In the genomic region with DNA sequence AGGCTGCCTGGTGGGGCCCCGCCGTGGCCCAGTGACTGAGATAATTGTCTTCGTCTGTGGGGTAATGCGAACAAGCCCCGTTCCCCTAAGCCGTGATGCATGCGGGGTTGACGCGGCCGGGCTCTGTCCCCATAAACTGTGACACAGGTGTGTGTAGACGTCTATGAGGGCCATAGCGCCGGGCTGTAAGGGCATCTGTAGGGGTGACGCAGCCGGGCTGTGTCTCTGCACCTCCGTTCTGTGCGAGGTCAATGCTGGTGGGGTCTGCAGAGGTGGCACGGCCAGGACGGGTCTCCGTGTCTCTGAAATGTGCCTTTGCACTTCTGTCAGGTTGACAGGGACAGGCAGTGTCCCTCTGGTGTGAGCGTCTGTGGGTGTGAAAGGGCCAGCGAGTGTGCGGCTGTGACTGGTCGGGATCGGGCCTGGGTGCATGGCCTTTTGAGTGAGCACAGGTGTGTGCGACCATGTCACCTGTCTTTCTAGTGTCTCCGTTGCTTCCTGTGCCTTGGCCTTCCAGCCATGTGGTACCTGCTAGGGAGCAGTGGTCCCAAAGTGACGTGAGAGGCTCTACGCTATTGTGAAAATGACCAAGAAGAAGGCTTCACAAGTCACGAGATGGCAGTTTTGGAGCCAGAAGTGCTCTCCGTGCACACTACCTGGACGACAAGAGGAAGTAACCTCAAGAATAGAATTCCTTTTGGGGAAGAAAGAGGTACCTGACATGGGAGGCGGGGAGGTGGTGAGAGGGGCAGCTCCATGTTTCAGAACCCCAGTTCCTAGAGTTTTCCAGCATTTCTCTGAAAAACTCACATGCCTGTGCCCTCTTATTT, we compare ENCODE assay signal across 8 cellular contexts. TPM values are rescaled to one million over a fixed set of nuclear protein-coding genes. Genes with fewer than 3 reads are reported as not detected.
DNase-seq lines count a peak whose midpoint lies in the region; ATAC-seq and TF ChIP-seq lines count a peak whose summit lies in the region.

No MANE protein-coding gene starts in this region.

- 18 to 21% methylated on average over 33 of the region's 33 CpGs for WGBS in ectodermal cell, 2 experiments

- peaks cover 18% of the 10 kb centered on the region for H3K4me1 ChIP-seq in CD4-positive, CD25-positive, alpha-beta regulatory T cell (ENCODE audit: control insufficient read depth, insufficient read depth, low read length, poor library complexity, severe bottlenecking)
- H3K4me1 ChIP-seq in ectodermal cell (ENCODE audit: control insufficient read depth, insufficient read depth, low read length) (no peaks in the 10 kb centered on the region), neural progenitor cell (peaks cover 9% of the 10 kb centered on the region)

- DNase-seq in CD4-positive, CD25-positive, alpha-beta regulatory T cell: no peak
- DNase-seq in NCI-H69 (lab: John Stamatoyannopoulos, UW): peak; percentile 51
- DNase-seq in neural progenitor cell (ENCODE audit: low spot score): no peak
- DNase-seq in mucosa of gallbladder (ENCODE audit: low spot score): no peak
- no peak for DNase-seq in HEK293T (ENCODE audit: extremely low spot score)
- DNase-seq in midbrain (lab: John Stamatoyannopoulos, UW): no peak

- CTCF ChIA-PET in HEK293T (lab: Yijun Ruan, JAX): no interaction called here

- H3K4me3 Mint-ChIP-seq in CD4-positive, CD25-positive, alpha-beta regulatory T cell: peak overlapping the region; percentile 94 to 99 (median 98)
- H3K4me3 Mint-ChIP-seq in neural progenitor cell: peak overlapping the region; percentile 100

- no peak for TF ChIP-seq CTCF in neural progenitor cell (IDR thresholded peaks at IDR 0.05)

- H3K27me3 ChIP-seq in CD4-positive, CD25-positive, alpha-beta regulatory T cell (ENCODE audit: control insufficient read depth, insufficient read depth, low read length): no peaks in the 10 kb centered on the region
- H3K27me3 ChIP-seq in ectodermal cell (ENCODE audit: control insufficient read depth, insufficient read depth, low read length, poor library complexity, severe bottlenecking) (peaks cover 4% of the 10 kb centered on the region), neural progenitor cell (no peaks in the 10 kb centered on the region)

- peaks cover 4 to 31% (median 13%) of the 10 kb centered on the region in 7 donors for H3K9me3 Mint-ChIP-seq in CD4-positive, CD25-positive, alpha-beta regulatory T cell
- peaks cover 31% of the 10 kb centered on the region for H3K9me3 Mint-ChIP-seq in neural progenitor cell

- POLR2A ChIA-PET in HEK293T (lab: Yijun Ruan, JAX): interaction anchor here (0.8 to 1.3 kb wide), 4 partner anchors 12 to 47 kb away, joined by 3 to 6 read pairs (median 4); no protein-coding TSS in a partner anchor

- H3K4me2 ChIP-seq in neural progenitor cell: peak overlapping the region; percentile 93

- H3K9ac ChIP-seq in neural progenitor cell: peak overlapping the region; percentile 50

- H3F3A ChIP-seq in neural progenitor cell (ENCODE audit: low read depth): peaks cover 7% of the 10 kb centered on the region

- peaks cover 54% of the 10 kb centered on the region for H3K79me2 ChIP-seq in neural progenitor cell (ENCODE audit: low read depth)

- no peaks in the 10 kb centered on the region for H4K20me1 ChIP-seq in neural progenitor cell (ENCODE audit: low read depth)

- peak overlapping the region; percentile 81 for H3K4me3 ChIP-seq in CD4-positive, CD25-positive, alpha-beta regulatory T cell (ENCODE audit: low read depth, low read length)
- H3K4me3 ChIP-seq in ectodermal cell (ENCODE audit: insufficient read depth, low read depth, low read length) (peak overlapping the region; percentile 78), neural progenitor cell (peak overlapping the region; percentile 98)

- peaks cover 7 to 23% (median 15%) of the 10 kb centered on the region in 4 donors for H3K4me1 Mint-ChIP-seq in CD4-positive, CD25-positive, alpha-beta regulatory T cell
- peaks cover 16% of the 10 kb centered on the region for H3K4me1 Mint-ChIP-seq in neural progenitor cell

- peak overlapping the region; percentile 77 for H3K27ac ChIP-seq in CD4-positive, CD25-positive, alpha-beta regulatory T cell (ENCODE audit: insufficient read depth, low read length, poor library complexity, severe bottlenecking)
- H3K27ac ChIP-seq in ectodermal cell (ENCODE audit: insufficient read depth, low read depth, low read length, poor library complexity, severe bottlenecking) (no peak overlapping the region), neural progenitor cell (no peak overlapping the region)

- H3K27me3 Mint-ChIP-seq in CD4-positive, CD25-positive, alpha-beta regulatory T cell: peaks cover 8% of the 10 kb centered on the region
- peaks cover 3% of the 10 kb centered on the region for H3K27me3 Mint-ChIP-seq in neural progenitor cell (ENCODE audit: insufficient read depth, low read depth)

- peaks cover 29% of the 10 kb centered on the region for H3K36me3 Mint-ChIP-seq in CD4-positive, CD25-positive, alpha-beta regulatory T cell
- peaks cover 38% of the 10 kb centered on the region for H3K36me3 Mint-ChIP-seq in neural progenitor cell

- peak overlapping the region; percentile 98 for H2AFZ ChIP-seq in neural progenitor cell (replicated peaks)

- H3K27ac Mint-ChIP-seq in CD4-positive, CD25-positive, alpha-beta regulatory T cell: peak overlapping the region; percentile 78 to 100 (median 98)
- H3K27ac Mint-ChIP-seq in neural progenitor cell: peak overlapping the region; percentile 76

- H3K9me3 ChIP-seq in CD4-positive, CD25-positive, alpha-beta regulatory T cell (ENCODE audit: control insufficient read depth in 2 of 2, low read length in 2 of 2): peaks cover 9 to 13% of the 10 kb centered on the region in 2 experiments
- H3K9me3 ChIP-seq in ectodermal cell (ENCODE audit: control insufficient read depth, low read length): no peaks in the 10 kb centered on the region
- H3K9me3 ChIP-seq in neural progenitor cell (ENCODE audit: low read depth): peaks cover 8% of the 10 kb centered on the region

- H3K36me3 ChIP-seq in CD4-positive, CD25-positive, alpha-beta regulatory T cell (ENCODE audit: control insufficient read depth, insufficient read depth, low read length): no peaks in the 10 kb centered on the region
- H3K36me3 ChIP-seq in ectodermal cell (ENCODE audit: control insufficient read depth, insufficient read depth, low read length): peaks cover 8% of the 10 kb centered on the region
- peaks cover 17% of the 10 kb centered on the region for H3K36me3 ChIP-seq in neural progenitor cell

- ATAC-seq in CD4-positive, CD25-positive, alpha-beta regulatory T cell (ENCODE audit: low read depth in 2 of 2): no peak
- no peak for ATAC-seq in HG02642 (IDR thresholded peaks at IDR 0.05; ENCODE audit: poor library complexity, unreplicated experiment)

TF ChIP-seq in HEK293T, 16 proteins besides CTCF, POLR2A, EP300 and RAD21:
- TF ChIP-seq TARDBP (IDR thresholded peaks at IDR 0.05) (no peak), FOXA1 (IDR thresholded peaks at IDR 0.05) (no peak), FOXK2 (IDR thresholded peaks at IDR 0.05) (no peak), SUZ12 (IDR thresholded peaks at IDR 0.05) (no peak), ELF4 (IDR thresholded peaks at IDR 0.05) (no peak), SP1 (IDR thresholded peaks at IDR 0.05) (no peak), L3MBTL2 (conservative IDR thresholded peaks at IDR 0.05) (no peak), CTBP1 (IDR thresholded peaks at IDR 0.05; ENCODE audit: borderline replicate concordance) (no peak), ZNF384 (IDR thresholded peaks at IDR 0.05) (no peak), ARNT (IDR thresholded peaks at IDR 0.05) (no peak), NFRKB (IDR thresholded peaks at IDR 0.05) (no peak), BHLHE40 (IDR thresholded peaks at IDR 0.05; ENCODE audit: borderline replicate concordance) (no peak), LEF1 (IDR thresholded peaks at IDR 0.05; ENCODE audit: borderline replicate concordance) (no peak), HDGF (IDR thresholded peaks at IDR 0.05; ENCODE audit: borderline replicate concordance) (no peak)
- TF ChIP-seq, protein P1, sequence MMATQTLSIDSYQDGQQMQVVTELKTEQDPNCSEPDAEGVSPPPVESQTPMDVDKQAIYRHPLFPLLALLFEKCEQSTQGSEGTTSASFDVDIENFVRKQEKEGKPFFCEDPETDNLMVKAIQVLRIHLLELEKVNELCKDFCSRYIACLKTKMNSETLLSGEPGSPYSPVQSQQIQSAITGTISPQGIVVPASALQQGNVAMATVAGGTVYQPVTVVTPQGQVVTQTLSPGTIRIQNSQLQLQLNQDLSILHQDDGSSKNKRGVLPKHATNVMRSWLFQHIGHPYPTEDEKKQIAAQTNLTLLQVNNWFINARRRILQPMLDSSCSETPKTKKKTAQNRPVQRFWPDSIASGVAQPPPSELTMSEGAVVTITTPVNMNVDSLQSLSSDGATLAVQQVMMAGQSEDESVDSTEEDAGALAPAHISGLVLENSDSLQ (IDR thresholded peaks at IDR 0.05): no peak
TF ChIP-seq in HEK293T: peak in this region for 0.

RNA-seq across cellular contexts. Expression of a gene that starts 16.4 kb away (rescaled TPM):
- 504 TPM for total RNA-seq in CD4-positive, CD25-positive, alpha-beta regulatory T cell
- polyA plus RNA-seq in CD4-positive, CD25-positive, alpha-beta regulatory T cell: 10 to 100 TPM; 27.9 to 46.7 (median 38.3) TPM
- polyA plus RNA-seq in ectodermal cell (2013, experiment 1 of 4): 38.3 TPM
- 39.4 TPM for polyA plus RNA-seq in ectodermal cell (2013, experiment 2 of 4)
- polyA plus RNA-seq in ectodermal cell (2013, experiment 3 of 4): 33.4 TPM
- polyA plus RNA-seq in ectodermal cell (2013, experiment 4 of 4): 35.5 TPM
- 44.2 and 68.5 TPM in 2 replicates for total RNA-seq in neural progenitor cell (ENCODE audit: low replicate concordance)
- 27.0 TPM for total RNA-seq in mucosa of gallbladder

RNA-seq across cellular contexts. Expression of a gene that starts 54.1 kb away (rescaled TPM):
- 2.4 TPM for total RNA-seq in CD4-positive, CD25-positive, alpha-beta regulatory T cell
- 1 to 10 TPM; 1.7 to 4.2 (median 2.7) TPM for polyA plus RNA-seq in CD4-positive, CD25-positive, alpha-beta regulatory T cell
- polyA plus RNA-seq in ectodermal cell (2013, experiment 1 of 4): 15.5 TPM
- 19.9 TPM for polyA plus RNA-seq in ectodermal cell (2013, experiment 2 of 4)
- 17.2 TPM for polyA plus RNA-seq in ectodermal cell (2013, experiment 3 of 4)
- polyA plus RNA-seq in ectodermal cell (2013, experiment 4 of 4): 15.8 TPM
- total RNA-seq in neural progenitor cell (ENCODE audit: low replicate concordance) (14.2 and 24.3 TPM in 2 replicates), mucosa of gallbladder (13.2 TPM)
